Comparison of ENCODE assay signal across 1 cellular context in genomic region chr4:83361416-83362196, GRCh38.
TF ChIP-seq lines count a peak whose summit lies in the region.

No MANE protein-coding gene starts in this region.

TF ChIP-seq in SK-N-SH treated with all-trans-retinoic acid at 6 μM for 48 hours, 23 proteins besides CTCF, POLR2A, EP300 and RAD21 (continued from another document):
- TF ChIP-seq PATZ1 (CRISPR knock-in tag; IDR thresholded peaks at IDR 0.05; ENCODE audit: borderline replicate concordance), result no peak
- TF ChIP-seq SNAI2 (CRISPR knock-in tag; IDR thresholded peaks at IDR 0.05), result no peak
- no peak for TF ChIP-seq PPARA (CRISPR knock-in tag; IDR thresholded peaks at IDR 0.05; ENCODE audit: borderline replicate concordance)
- TF ChIP-seq ARNTL (CRISPR knock-in tag; IDR thresholded peaks at IDR 0.05; ENCODE audit: borderline replicate concordance, low read depth), result no peak
- no peak for TF ChIP-seq TSHZ2 (CRISPR knock-in tag; IDR thresholded peaks at IDR 0.05)
- TF ChIP-seq GLIS3 (CRISPR knock-in tag; IDR thresholded peaks at IDR 0.05), result no peak
- TF ChIP-seq POU6F1 (CRISPR knock-in tag; IDR thresholded peaks at IDR 0.05; ENCODE audit: borderline replicate concordance, low read depth), result no peak
- TF ChIP-seq ZFP30 (CRISPR knock-in tag; IDR thresholded peaks at IDR 0.05), result no peak
